In the genomic region with DNA sequence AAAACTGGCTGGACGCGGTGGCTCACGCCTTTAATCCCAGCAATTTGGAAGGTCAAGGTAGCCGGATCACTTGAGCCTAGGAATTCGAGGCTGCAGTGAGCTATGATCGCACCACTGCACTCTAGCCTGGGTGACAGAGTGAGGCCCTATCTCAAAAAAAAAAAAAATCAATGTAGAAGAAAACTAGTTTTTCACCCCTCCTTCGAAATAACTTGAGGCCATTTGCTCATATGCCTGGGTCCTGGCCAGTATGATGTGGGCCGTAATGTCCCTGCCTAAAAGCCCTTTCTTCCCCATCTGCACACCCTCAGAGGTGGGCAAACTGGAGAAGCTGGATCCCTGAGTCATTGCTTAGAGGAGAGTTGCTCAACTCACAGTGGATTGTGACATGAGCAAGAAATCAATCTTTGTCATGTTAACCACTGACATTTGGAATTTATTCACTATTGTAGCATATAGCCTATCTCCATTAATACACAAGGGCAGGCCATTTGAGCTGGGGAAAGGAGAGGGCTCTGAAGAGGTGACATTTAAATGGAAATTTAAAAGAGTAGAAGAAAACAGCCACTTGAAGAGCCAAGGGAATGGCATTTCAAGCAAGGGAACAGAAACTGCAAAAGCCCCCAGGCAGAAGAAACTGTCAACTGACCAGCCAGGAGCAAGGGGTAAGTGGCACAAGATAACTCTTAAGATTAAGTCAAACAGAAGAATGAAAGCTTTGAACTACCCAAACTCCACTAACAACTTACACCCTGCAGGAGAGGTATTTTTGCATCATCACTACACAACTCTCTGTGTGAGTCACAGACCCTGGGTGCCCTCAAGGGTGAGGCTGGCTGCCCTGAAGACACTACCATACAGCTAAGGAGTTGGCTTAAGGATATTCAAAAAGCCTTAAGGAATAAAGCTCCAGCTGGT, we compare ENCODE assay signal across 9 cellular contexts. TPM values are rescaled to one million over a fixed set of nuclear protein-coding genes. Genes with fewer than 3 reads are reported as not detected.
DNase-seq lines count a peak whose midpoint lies in the region; ATAC-seq and TF ChIP-seq lines count a peak whose summit lies in the region.
"Had no signal": no experiment of that assay in that cellular context is flagged by ENCODE, and none has a peak within 500 bp of the region (broad histone marks: within the 10 kb centered on the region; RNA-seq: fewer than 3 reads in every experiment).

No MANE protein-coding gene starts in this region.

- DNase-seq in amniotic epithelial cell (ENCODE audit: low read depth) (peak; percentile 89), NCI-H2196 treated with DMSO at 0.1 percent for 48 hours (lab: John Stamatoyannopoulos, UW; ENCODE audit: unreplicated experiment) (no peak), NCI-H1048 (lab: John Stamatoyannopoulos, UW) (no peak), endodermal cell (no peak)
- DNase-seq: left cardiac atrium had no signal

- no peak overlapping the region for H3K9ac ChIP-seq in endodermal cell (ENCODE audit: extremely low read depth, low read length, poor library complexity, severe bottlenecking)

- H3K9me3 ChIP-seq in neutrophil (no peaks in the 10 kb centered on the region), endodermal cell (ENCODE audit: control insufficient read depth, low read length) (no peaks in the 10 kb centered on the region)

- no peaks in the 10 kb centered on the region for H3K36me3 ChIP-seq in neutrophil
- no peaks in the 10 kb centered on the region for H3K36me3 ChIP-seq in endodermal cell (ENCODE audit: control insufficient read depth, insufficient read depth, low read length)

- peaks cover 18 to 19% of the 10 kb centered on the region in 2 experiments for H3K4me1 ChIP-seq in neutrophil (ENCODE audit: control insufficient read depth in 1 of 2, insufficient read depth in 1 of 2, low read depth in 1 of 2, low read length in 1 of 2)
- no peaks in the 10 kb centered on the region for H3K4me1 ChIP-seq in endodermal cell (ENCODE audit: control insufficient read depth, insufficient read depth, low read length)

- 96 to 100% methylated on average over 6 to 8 of the region's 8 CpGs for WGBS in endodermal cell (ENCODE audit: insufficient coverage in 1 of 2, insufficient read length in 1 of 2), 2 experiments

- H3K4me3 ChIP-seq in neutrophil (ENCODE audit: low read depth in 1 of 2, low read length in 1 of 2) (peak overlapping the region in 1 of 2 experiments; percentile 15), endodermal cell (ENCODE audit: low read length) (no peak overlapping the region)

- H3K36me3 Mint-ChIP-seq in IgD-negative memory B cell (no peaks in the 10 kb centered on the region), endodermal cell (ENCODE audit: low read depth) (no peaks in the 10 kb centered on the region)

- H3K4me3 Mint-ChIP-seq in IgD-negative memory B cell (no peak overlapping the region), endodermal cell (no peak overlapping the region)

- H3K9me3 Mint-ChIP-seq in IgD-negative memory B cell (no peaks in the 10 kb centered on the region), endodermal cell (no peaks in the 10 kb centered on the region)

- H3K27ac Mint-ChIP-seq in IgD-negative memory B cell (peak overlapping the region in 2 of 3 donors; percentile 49 to 59), endodermal cell (no peak overlapping the region)

- no peaks in the 10 kb centered on the region for H3K27me3 Mint-ChIP-seq in IgD-negative memory B cell
- no peaks in the 10 kb centered on the region for H3K27me3 Mint-ChIP-seq in endodermal cell (ENCODE audit: insufficient read depth)

- H3K27me3 ChIP-seq in neutrophil (no peaks in the 10 kb centered on the region), endodermal cell (ENCODE audit: control insufficient read depth, insufficient read depth, low read length, poor library complexity, severe bottlenecking) (no peaks in the 10 kb centered on the region)

- ATAC-seq in GM18867 (IDR thresholded peaks at IDR 0.05; ENCODE audit: unreplicated experiment) (peak; percentile 40), GM18870 (IDR thresholded peaks at IDR 0.05; ENCODE audit: unreplicated experiment) (no peak)

- H3K4me1 Mint-ChIP-seq in IgD-negative memory B cell, result peaks cover 0 to 12% (median 5%) of the 10 kb centered on the region in 3 donors
- H3K4me1 Mint-ChIP-seq in endodermal cell, result peaks cover 4% of the 10 kb centered on the region

- TF ChIP-seq CTCF in neutrophil (IDR thresholded peaks at IDR 0.05), result no peak
- no peak for TF ChIP-seq CTCF in endodermal cell (conservative IDR thresholded peaks at IDR 0.05)

- peak overlapping the region; percentile 68 for H3K27ac ChIP-seq in neutrophil
- H3K27ac ChIP-seq in endodermal cell (ENCODE audit: low read depth, low read length), result no peak overlapping the region

RNA-seq across cellular contexts. Expression of a gene that starts 7.6 kb away (rescaled TPM):
- polyA plus RNA-seq in IgD-negative memory B cell, result 56.9 TPM
- 10 to 100 TPM; 43.4 to 61.2 TPM for total RNA-seq in endodermal cell
- 37.1 TPM for polyA plus RNA-seq in endodermal cell (2013, experiment 1 of 2)
- 38.1 TPM for polyA plus RNA-seq in endodermal cell (2013, experiment 2 of 2)
